In genomic region chr18:48948112-48949050, GRCh38 we compare ENCODE assay signal across 8 cellular contexts. TPM values are rescaled to one million over a fixed set of nuclear protein-coding genes. Genes with fewer than 3 reads are reported as not detected.
DNase-seq lines count a peak whose midpoint lies in the region; ATAC-seq and TF ChIP-seq lines count a peak whose summit lies in the region.

No MANE protein-coding gene starts in this region.

- TF ChIP-seq CTCF in esophagus muscularis mucosa (IDR thresholded peaks at IDR 0.05): peak; percentile 7 to 30 (median 21)

- no peak for TF ChIP-seq POLR2A in esophagus muscularis mucosa (IDR thresholded peaks at IDR 0.05; ENCODE audit: low read depth)

- H3K27me3 Mint-ChIP-seq in naive B cell: no peaks in the 10 kb centered on the region

- peak; percentile 40 to 42 for ATAC-seq in naive B cell (ENCODE audit: low read depth in 2 of 2)
- ATAC-seq in HG02798 (IDR thresholded peaks at IDR 0.05; ENCODE audit: poor library complexity, unreplicated experiment): no peak

- DNase-seq in NCI-H82 (lab: John Stamatoyannopoulos, UW) (peak; percentile 65), NCI-H82 treated with DMSO at 0.1 percent for 48 hours (lab: John Stamatoyannopoulos, UW; ENCODE audit: unreplicated experiment) (no peak), NCI-H2107 treated with DMSO at 0.1 percent for 48 hours (lab: John Stamatoyannopoulos, UW; ENCODE audit: unreplicated experiment) (peak; percentile 8), esophagus muscularis mucosa (ENCODE audit: extremely low spot score) (no peak), naive B cell (peak; percentile 72), NCI-H1436 treated with DMSO at 0.1 percent for 48 hours (lab: John Stamatoyannopoulos, UW) (no peak)
- peak; percentile 67 for DNase-seq in activated T-cell treated with anti-CD3 and anti-CD28 coated beads, Interleukin-2, amount 50 U/mL, for 1 hour

- H3K4me1 ChIP-seq in esophagus muscularis mucosa: peaks cover 40 to 60% (median 57%) of the 10 kb centered on the region in 4 donors

- no peaks in the 10 kb centered on the region for H3K9me3 Mint-ChIP-seq in naive B cell

- H3K4me3 ChIP-seq in esophagus muscularis mucosa: peak overlapping the region; percentile 83 to 97 (median 95)

- H3K4me3 Mint-ChIP-seq in naive B cell: peak overlapping the region; percentile 89 to 97 (median 94)

- no peak for TF ChIP-seq EP300 in esophagus muscularis mucosa (IDR thresholded peaks at IDR 0.05)

- H3K36me3 ChIP-seq in esophagus muscularis mucosa: peaks cover 0 to 5% (median 0%) of the 10 kb centered on the region in 4 donors

- H3K9me3 ChIP-seq in esophagus muscularis mucosa: no peaks in the 10 kb centered on the region

- H3K27ac Mint-ChIP-seq in naive B cell: peak overlapping the region; percentile 82 to 100 (median 94)

- peaks cover 33 to 54% (median 37%) of the 10 kb centered on the region in 3 donors for H3K4me1 Mint-ChIP-seq in naive B cell

- intact Hi-C loops in esophagus muscularis mucosa (cut with DNase I): loop anchor here (5.0 to 10.0 kb wide), 4 partner anchors 94 to 404 kb away; no protein-coding TSS in a partner anchor

- no peaks in the 10 kb centered on the region for H3K36me3 Mint-ChIP-seq in naive B cell

- no peaks in the 10 kb centered on the region for H3K27me3 ChIP-seq in esophagus muscularis mucosa

- 2% methylated on average over 37 of the region's 52 CpGs for WGBS in esophagus muscularis mucosa

- peak overlapping the region; percentile 90 to 99 (median 98) for H3K27ac ChIP-seq in esophagus muscularis mucosa (replicated peaks in 1 of 4)

RNA-seq across cellular contexts. Expression of gene SMAD7, which starts 2.4 kb away (rescaled TPM):
- total RNA-seq in esophagus muscularis mucosa: 10 to 100 TPM; 22.5 to 54.9 (median 40.0) TPM
- polyA plus RNA-seq in naive B cell (ENCODE audit: low read depth in 6 of 6): 1 to 10 TPM in 5 of 6 donors, under 1 TPM in 1; 0.47 to 3.7 (median 1.6) TPM

Comparison
In these comparisons a context has a peak if more than half of its experiments do, and no peak if none do; other contexts are left out.
1. DNase-seq: peak in NCI-H82 (single experiment), NCI-H2107 treated with DMSO at 0.1 percent for 48 hours (single experiment), activated T-cell treated with anti-CD3 and anti-CD28 coated beads, Interleukin-2, amount 50 U/mL, for 1 hour (single experiment) and naive B cell (single experiment); none in NCI-H82 treated with DMSO at 0.1 percent for 48 hours (single experiment), esophagus muscularis mucosa (single experiment) and NCI-H1436 treated with DMSO at 0.1 percent for 48 hours (single experiment).